Comparison of ENCODE assay signal across 8 cellular contexts in the genomic region with DNA sequence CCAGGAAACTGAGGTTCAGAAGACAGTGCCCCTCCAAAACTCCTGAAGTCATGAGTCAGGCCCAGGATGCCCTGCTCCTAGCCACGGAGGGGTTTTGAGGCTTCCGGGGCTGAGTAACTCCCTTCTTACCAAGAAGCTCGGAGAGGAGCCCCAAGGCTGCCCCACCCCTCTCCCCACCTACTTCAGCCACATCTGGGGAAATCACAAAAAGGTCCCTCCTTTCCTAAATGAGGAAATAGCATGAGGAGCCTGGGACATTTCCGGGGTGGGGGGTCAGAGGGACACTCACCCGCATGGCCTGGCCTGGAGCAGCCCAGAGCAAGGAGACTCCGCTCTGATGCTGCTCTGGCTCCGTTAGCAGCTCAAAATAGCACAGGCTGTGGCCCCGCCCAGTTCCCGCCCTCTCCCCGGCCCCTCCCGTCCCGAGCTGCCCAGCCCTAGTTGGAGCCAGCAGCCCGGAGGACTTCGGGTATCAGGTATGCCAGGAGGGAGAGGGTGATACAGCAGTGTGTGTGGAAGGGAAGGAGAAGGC. TPM values are rescaled to one million over a fixed set of nuclear protein-coding genes. Genes with fewer than 3 reads are reported as not detected.
DNase-seq lines count a peak whose midpoint lies in the region; ATAC-seq and TF ChIP-seq lines count a peak whose summit lies in the region.

No MANE protein-coding gene starts in this region.

- H3K36me3 ChIP-seq in BJ (ENCODE audit: control insufficient read depth, insufficient read depth, low read length), result no peaks in the 10 kb centered on the region
- H3K36me3 ChIP-seq in right lobe of liver, result peaks cover 0 to 10% (median 0%) of the 10 kb centered on the region in 4 donors

- H3K4me1 ChIP-seq in right lobe of liver, result peaks cover 0 to 67% (median 25%) of the 10 kb centered on the region in 4 donors

- TF ChIP-seq CTCF in BJ (IDR thresholded peaks at IDR 0.05; ENCODE audit: insufficient read depth, low read depth, low read length), result no peak
- TF ChIP-seq CTCF in GM20000 (IDR thresholded peaks at IDR 0.05; ENCODE audit: extremely low read depth, missing control alignments), result no peak
- TF ChIP-seq CTCF in right lobe of liver (IDR thresholded peaks at IDR 0.05), result no peak

- WGBS in right lobe of liver (ENCODE audit: insufficient coverage, low coverage, low lambda C conversion rate, missing lambda C conversion rate), result 9% methylated on average over 7 of the region's 14 CpGs

- H3K4me3 ChIP-seq in BJ (ENCODE audit: low read depth, low read length) (peak overlapping the region; percentile 21), right lobe of liver (peak overlapping the region; percentile 17 to 35 (median 18))

- DNase-seq in BJ (ENCODE audit: low read depth), result no peak
- peak; percentile 80 for DNase-seq in GM20000 (ENCODE audit: low spot score)
- DNase-seq in NAMALWA (ENCODE audit: low spot score), result peak; percentile 74
- DNase-seq in activated CD4-positive, CD25-positive, alpha-beta regulatory T cell treated with anti-CD3 and anti-CD28 coated beads, Interleukin-2, amount 50 U/mL, for 16 hours (ENCODE audit: low read depth, low spot score), result peak; percentile 62
- peak; percentile 74 for DNase-seq in central memory CD4-positive, alpha-beta T cell
- peak; percentile 85 to 86 (median 85) for DNase-seq in right lobe of liver
- DNase-seq in stimulated activated CD4-positive, alpha-beta T cell treated with anti-CD3 and anti-CD28 coated beads, Interleukin-4, amount 100 ng/mL, for 4 hours, result peak; percentile 75 to 82

- H3K27me3 ChIP-seq in BJ (ENCODE audit: control insufficient read depth, insufficient read depth, low read length) (no peaks in the 10 kb centered on the region), right lobe of liver (no peaks in the 10 kb centered on the region)

- peak overlapping the region; percentile 36 to 67 (median 60) for H3K27ac ChIP-seq in right lobe of liver

- ATAC-seq in right lobe of liver (peak; percentile 68 to 76 (median 72)), HG03469 (IDR thresholded peaks at IDR 0.05; ENCODE audit: unreplicated experiment) (no peak)

- CTCF ChIA-PET in BJ (lab: Yijun Ruan, JAX), result interaction anchor here (0.9 to 13.6 kb wide), 8 partner anchors 8 to 117 kb away, joined by 3 to 315 read pairs (median 5); no protein-coding TSS in a partner anchor

- intact Hi-C loops in right lobe of liver (cut with DNase I), result loop anchor here in 1 of 2 donors (10.0 kb wide), 1 partner anchor 75 kb away; no protein-coding TSS in a partner anchor

- no peak for TF ChIP-seq POLR2A in right lobe of liver (IDR thresholded peaks at IDR 0.05)

- no peaks in the 10 kb centered on the region for H3K9me3 ChIP-seq in right lobe of liver

- POLR2A ChIA-PET in BJ (lab: Charles Lee), result interaction anchor here (0.6 kb wide), 1 partner anchor 420 kb away, joined by 4 read pairs; a partner anchor contains a TSS

RNA-seq across cellular contexts. Expression of a gene that starts 40.1 kb away (rescaled TPM):
- polyA plus RNA-seq in BJ (2011; rRNA removed), result 8.2 and 12.0 TPM in 2 replicates
- polyA minus RNA-seq in BJ (2011; rRNA and poly(A)+ RNA removed), result 30.4 and 33.4 TPM in 2 replicates
- 10 to 100 TPM; 50.1 to 98.2 (median 81.8) TPM for total RNA-seq in right lobe of liver
